24 cellular contexts compared by ENCODE assay signal in the genomic region with DNA sequence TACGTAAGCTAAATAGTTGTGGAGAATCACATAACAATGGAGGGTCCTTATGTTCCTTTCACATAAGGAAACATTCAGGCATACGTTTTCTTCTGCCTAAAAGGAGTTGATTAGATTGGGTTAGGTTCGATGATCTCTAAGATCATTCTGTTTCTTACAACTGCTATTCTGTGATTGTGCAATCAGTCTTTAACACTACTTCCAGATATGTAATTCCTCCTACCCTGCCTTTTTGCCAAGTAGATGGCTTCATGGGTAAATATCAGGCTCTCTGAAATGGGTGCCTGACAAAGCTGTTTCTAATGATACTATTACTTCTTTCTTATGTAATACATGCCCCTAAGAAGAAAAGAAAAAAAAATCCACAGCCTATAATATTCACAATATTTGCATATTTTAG.
A peak's percentile ranks its signal among the peaks of the same experiment; 100 is the strongest.
DNase-seq lines count a peak whose midpoint lies in the region; ATAC-seq and TF ChIP-seq lines count a peak whose summit lies in the region.
"Had no signal": no experiment of that assay in that cellular context is flagged by ENCODE, and none has a peak within 500 bp of the region (broad histone marks: within the 10 kb centered on the region; RNA-seq: fewer than 3 reads in every experiment).

No MANE protein-coding gene starts in this region.

- in situ Hi-C loops in GM13977 (cut with MboI; ENCODE audit: low pct_unique_long_range_greater_than_20kb, low sequenced_read_pairs, unreplicated experiment), result loop anchor here (25.0 kb wide), 1 partner anchor 672 kb away; no protein-coding TSS in a partner anchor
- in situ Hi-C loops in brain microvascular endothelial cell (cut with HindIII; ENCODE audit: low pct_ligation_motif_present, low sequenced_read_pairs), result no loop called here

- H3K9me2 ChIP-seq in GM23338 (ENCODE audit: insufficient read depth), result no peaks in the 10 kb centered on the region

- H3K36me3 Mint-ChIP-seq in GM23338 (ENCODE audit: low read depth), result no peaks in the 10 kb centered on the region
- H3K36me3 Mint-ChIP-seq in activated naive CD4-positive, alpha-beta T cell treated with anti-CD3 and anti-CD28 coated beads for 36 hours (ENCODE audit: low read depth), result no peaks in the 10 kb centered on the region
- H3K36me3 Mint-ChIP-seq: stimulated activated naive B cell treated with anti-CD40 and anti-IgM and Interleukin-4, amounts not matched to agents 10 μg/mL and 1 μg/mL and 100 μg/mL, for 72 hours had no signal

- TF ChIP-seq CTCF in GM23338 (conservative IDR thresholded peaks at IDR 0.05; ENCODE audit: low read depth in 2 of 2) (no peak), psoas muscle (IDR thresholded peaks at IDR 0.05) (no peak), GM13977 (IDR thresholded peaks at IDR 0.05; ENCODE audit: extremely low read depth, insufficient read depth, missing control alignments) (no peak), brain microvascular endothelial cell (IDR thresholded peaks at IDR 0.05; ENCODE audit: low read depth, low read length, missing control alignments) (no peak)

- no peaks in the 10 kb centered on the region for H3F3A ChIP-seq in GM23338 (replicated peaks; ENCODE audit: low read depth)

- H2AFZ ChIP-seq in GM23338, result peak overlapping the region; percentile 6; the same call in 1 of the 2 replicates

- H3K79me2 ChIP-seq in GM23338 (replicated peaks; ENCODE audit: insufficient read depth), result no peaks in the 10 kb centered on the region

- ATAC-seq in GM23338 (no peak), psoas muscle (peak in 3 of 4 donors; percentile 38 to 61 (median 40))
- ATAC-seq: PC-3; stimulated activated naive B cell treated with anti-CD40 and anti-IgM and Interleukin-4, amounts not matched to agents 10 μg/mL and 1 μg/mL and 100 μg/mL, for 72 hours had no signal

- H3K4me1 ChIP-seq in GM23338 (ENCODE audit: insufficient read depth) (peaks cover 16% of the 10 kb centered on the region; the same call in 1 of the 2 replicates), psoas muscle (peaks cover 43% of the 10 kb centered on the region)
- H3K4me1 ChIP-seq: SJCRH30, testis had no signal

- H3K27ac Mint-ChIP-seq in GM23338, result no peak overlapping the region
- no peak overlapping the region for H3K27ac Mint-ChIP-seq in activated naive CD4-positive, alpha-beta T cell treated with anti-CD3 and anti-CD28 coated beads for 36 hours
- H3K27ac Mint-ChIP-seq: activated T-cell treated with anti-CD3 and anti-CD28 coated beads, Interleukin-2, amount 50 U/mL, for 24 hours; stimulated activated naive B cell treated with anti-CD40 and anti-IgM and Interleukin-4, amounts not matched to agents 10 μg/mL and 1 μg/mL and 100 μg/mL, for 72 hours had no signal

- H3K27ac ChIP-seq in GM23338 (ENCODE audit: low read depth) (no peak overlapping the region), psoas muscle (peak overlapping the region; percentile 96), brain microvascular endothelial cell (no peak overlapping the region)
- H3K27ac ChIP-seq: ascending aorta, SJCRH30, testis had no signal

- peaks cover 5% of the 10 kb centered on the region for H3K27me3 Mint-ChIP-seq in GM23338 (ENCODE audit: insufficient read depth, low read depth, poor library complexity)
- no peaks in the 10 kb centered on the region for H3K27me3 Mint-ChIP-seq in activated naive CD4-positive, alpha-beta T cell treated with anti-CD3 and anti-CD28 coated beads for 36 hours (ENCODE audit: low read depth)
- H3K27me3 Mint-ChIP-seq: activated T-cell treated with anti-CD3 and anti-CD28 coated beads, Interleukin-2, amount 50 U/mL, for 24 hours had no signal

- WGBS in psoas muscle, 3 donors, result 35 to 60% (median 35%) methylated on average over 3 of the region's 3 CpGs

- H4K20me1 ChIP-seq in GM23338 (replicated peaks; ENCODE audit: insufficient read depth), result no peaks in the 10 kb centered on the region

- no peaks in the 10 kb centered on the region for H3K36me3 ChIP-seq in GM23338 (ENCODE audit: insufficient read depth)
- peaks cover 0 to 44% of the 10 kb centered on the region in 2 donors for H3K36me3 ChIP-seq in psoas muscle (ENCODE audit: insufficient read depth in 1 of 2, low read depth in 1 of 2)
- H3K36me3 ChIP-seq in brain microvascular endothelial cell (replicated peaks), result no peaks in the 10 kb centered on the region
- H3K36me3 ChIP-seq: ascending aorta, SJCRH30 had no signal

- DNase-seq in GM23338 (ENCODE audit: low spot score) (peak; percentile 31), OCI-M1 (lab: John Stamatoyannopoulos, UW) (peak; percentile 43), fibroblast of gingiva (ENCODE audit: low read depth) (peak; percentile 62), psoas muscle (no peak), GM13977 (ENCODE audit: low spot score) (no peak), brain microvascular endothelial cell (no peak)
- DNase-seq in activated naive CD4-positive, alpha-beta T cell treated with anti-CD3 and anti-CD28 coated beads for 36 hours, result no peak
- DNase-seq: activated CD8-positive, alpha-beta memory T cell treated with anti-CD3 and anti-CD28 coated beads for 24 hours; activated naive CD4-positive, alpha-beta T cell treated with anti-CD3 and anti-CD28 coated beads, Interleukin-2, amount 50 U/mL, for 16 hours; activated T-cell treated with anti-CD3 and anti-CD28 coated beads, Interleukin-2, amount 50 U/mL, for 24 hours; AML-193; effector memory CD4-positive, alpha-beta T cell; GF-D8; head of caudate nucleus; NCI-H1092 treated with DMSO at 0.1 percent for 48 hours; NCI-H2081; NCI-H82; PC-3; posterior cingulate gyrus; SJCRH30; small intestine; stimulated activated naive B cell treated with anti-CD40 and anti-IgM and Interleukin-4, amounts not matched to agents 10 μg/mL and 1 μg/mL and 100 μg/mL, for 72 hours; testis had no signal

- CTCF ChIA-PET in activated naive CD4-positive, alpha-beta T cell treated with anti-CD3 and anti-CD28 coated beads for 36 hours (lab: Charles Lee), result interaction anchor here (0.6 kb wide), 1 partner anchor 8 kb away, joined by 3 read pairs; no protein-coding TSS in a partner anchor

- peak overlapping the region; percentile 37; the same call in 1 of the 2 replicates for H3K4me2 ChIP-seq in GM23338

- H3K9me3 ChIP-seq in psoas muscle, result no peaks in the 10 kb centered on the region
- H3K9me3 ChIP-seq: ascending aorta, SJCRH30, testis had no signal

- H3K4me3 ChIP-seq in GM23338, result no peak overlapping the region
- no peak overlapping the region for H3K4me3 ChIP-seq in psoas muscle
- no peak overlapping the region for H3K4me3 ChIP-seq in brain microvascular endothelial cell (ENCODE audit: low read depth, low read length)
- H3K4me3 ChIP-seq: ascending aorta, SJCRH30, testis had no signal

- H3K4me1 Mint-ChIP-seq in GM23338, result peaks cover 10% of the 10 kb centered on the region
- H3K4me1 Mint-ChIP-seq in activated naive CD4-positive, alpha-beta T cell treated with anti-CD3 and anti-CD28 coated beads for 36 hours (ENCODE audit: low read depth), result no peaks in the 10 kb centered on the region
- H3K4me1 Mint-ChIP-seq: stimulated activated naive B cell treated with anti-CD40 and anti-IgM and Interleukin-4, amounts not matched to agents 10 μg/mL and 1 μg/mL and 100 μg/mL, for 72 hours had no signal

- no peaks in the 10 kb centered on the region for H3K9me3 Mint-ChIP-seq in GM23338
- no peaks in the 10 kb centered on the region for H3K9me3 Mint-ChIP-seq in activated naive CD4-positive, alpha-beta T cell treated with anti-CD3 and anti-CD28 coated beads for 36 hours
- H3K9me3 Mint-ChIP-seq: activated T-cell treated with anti-CD3 and anti-CD28 coated beads, Interleukin-2, amount 50 U/mL, for 24 hours; stimulated activated naive B cell treated with anti-CD40 and anti-IgM and Interleukin-4, amounts not matched to agents 10 μg/mL and 1 μg/mL and 100 μg/mL, for 72 hours had no signal

- H3K4me3 Mint-ChIP-seq in GM23338, result no peak overlapping the region
- no peak overlapping the region for H3K4me3 Mint-ChIP-seq in activated naive CD4-positive, alpha-beta T cell treated with anti-CD3 and anti-CD28 coated beads for 36 hours
- H3K4me3 Mint-ChIP-seq: activated T-cell treated with anti-CD3 and anti-CD28 coated beads, Interleukin-2, amount 50 U/mL, for 24 hours; stimulated activated naive B cell treated with anti-CD40 and anti-IgM and Interleukin-4, amounts not matched to agents 10 μg/mL and 1 μg/mL and 100 μg/mL, for 72 hours had no signal

- H3K27me3 ChIP-seq in GM23338 (ENCODE audit: insufficient read depth) (no peaks in the 10 kb centered on the region), psoas muscle (ENCODE audit: insufficient read depth in 3 of 3, low read length in 2 of 3) (no peaks in the 10 kb centered on the region), brain microvascular endothelial cell (replicated peaks) (no peaks in the 10 kb centered on the region)
- H3K27me3 ChIP-seq: ascending aorta, SJCRH30, testis had no signal

- intact Hi-C loops in psoas muscle (cut with DNase I), result loop anchor here in 1 of 2 donors (5.0 kb wide), 1 partner anchor 77 kb away; no protein-coding TSS in a partner anchor
- intact Hi-C loops in activated naive CD4-positive, alpha-beta T cell treated with anti-CD3 and anti-CD28 coated beads for 36 hours (cut with micrococcal nuclease), result no loop called here

TF ChIP-seq in GM23338, 12 proteins besides CTCF, POLR2A, EP300 and RAD21 (continues in another document):
- TF ChIP-seq CREB1 (CRISPR knock-in tag; IDR thresholded peaks at IDR 0.05; ENCODE audit: low read depth) (no peak), ZNF114 (CRISPR knock-in tag; IDR thresholded peaks at IDR 0.05) (no peak), EZH2phosphoT487 (IDR thresholded peaks at IDR 0.05; ENCODE audit: unreplicated experiment) (no peak), STAT1 (IDR thresholded peaks at IDR 0.05; ENCODE audit: unreplicated experiment) (no peak), ZNF331 (CRISPR knock-in tag; IDR thresholded peaks at IDR 0.05; ENCODE audit: low read depth) (no peak)
- TF ChIP-seq, protein P1, sequence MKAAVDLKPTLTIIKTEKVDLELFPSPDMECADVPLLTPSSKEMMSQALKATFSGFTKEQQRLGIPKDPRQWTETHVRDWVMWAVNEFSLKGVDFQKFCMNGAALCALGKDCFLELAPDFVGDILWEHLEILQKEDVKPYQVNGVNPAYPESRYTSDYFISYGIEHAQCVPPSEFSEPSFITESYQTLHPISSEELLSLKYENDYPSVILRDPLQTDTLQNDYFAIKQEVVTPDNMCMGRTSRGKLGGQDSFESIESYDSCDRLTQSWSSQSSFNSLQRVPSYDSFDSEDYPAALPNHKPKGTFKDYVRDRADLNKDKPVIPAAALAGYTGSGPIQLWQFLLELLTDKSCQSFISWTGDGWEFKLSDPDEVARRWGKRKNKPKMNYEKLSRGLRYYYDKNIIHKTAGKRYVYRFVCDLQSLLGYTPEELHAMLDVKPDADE (IDR thresholded peaks at IDR 0.05), result no peak

Comparison
In these comparisons a context has a peak if more than half of its experiments do, and no peak if none do; other contexts are left out.
1. DNase-seq: peak in GM23338 (single experiment), OCI-M1 (single experiment) and fibroblast of gingiva (single experiment); none in psoas muscle (0 of 2), activated naive CD4-positive, alpha-beta T cell treated with anti-CD3 and anti-CD28 coated beads for 36 hours (single experiment), GM13977 (single experiment) and brain microvascular endothelial cell (single experiment).